In genomic region chr5:41885286-41885685, GRCh38 we compare ENCODE assay signal across 1 cellular context.
TF ChIP-seq lines count a peak whose summit lies in the region.

No MANE protein-coding gene starts in this region.

TF ChIP-seq in K562, 482 proteins besides CTCF, POLR2A, EP300 and RAD21:
- TF ChIP-seq ATF4 (CRISPR knock-in tag; IDR thresholded peaks at IDR 0.05), result no peak
- TF ChIP-seq ARID2 (IDR thresholded peaks at IDR 0.05), result no peak
- no peak for TF ChIP-seq SRSF9 (IDR thresholded peaks at IDR 0.05; ENCODE audit: borderline replicate concordance, low read depth, low read length)
- TF ChIP-seq RFX1 (IDR thresholded peaks at IDR 0.05), result no peak
- TF ChIP-seq NCOA2 (IDR thresholded peaks at IDR 0.05; ENCODE audit: partially characterized antibody in 2 of 2), result no peak
- no peak for TF ChIP-seq DPF2 (IDR thresholded peaks at IDR 0.05)
- no peak for TF ChIP-seq ZNF316 (IDR thresholded peaks at IDR 0.05)
- TF ChIP-seq NFYB (IDR thresholded peaks at IDR 0.05; ENCODE audit: extremely low read depth, insufficient read length), result no peak
- TF ChIP-seq MAZ (CRISPR knock-in tag; conservative IDR thresholded peaks at IDR 0.05 in 1 of 2, IDR thresholded peaks at IDR 0.05 in 1 of 2), result no peak
- TF ChIP-seq ZNF311 (CRISPR knock-in tag; IDR thresholded peaks at IDR 0.05), result no peak
- no peak for TF ChIP-seq NKRF (IDR thresholded peaks at IDR 0.05; ENCODE audit: borderline replicate concordance)
- TF ChIP-seq ZNF263 (CRISPR knock-in tag; IDR thresholded peaks at IDR 0.05; ENCODE audit: borderline replicate concordance), result no peak
- TF ChIP-seq POLR2AphosphoS5 (IDR thresholded peaks at IDR 0.05; ENCODE audit: control insufficient read depth, insufficient read depth, low read depth, low read length), result no peak
- TF ChIP-seq RFX5 (IDR thresholded peaks at IDR 0.05; ENCODE audit: low read depth, low read length), result no peak
- TF ChIP-seq ETS1 (conservative IDR thresholded peaks at IDR 0.05; ENCODE audit: control insufficient read depth, low read depth, low read length), result no peak
- no peak for TF ChIP-seq NR1H2 (CRISPR knock-in tag; IDR thresholded peaks at IDR 0.05)
- no peak for TF ChIP-seq ZNF431 (CRISPR knock-in tag; IDR thresholded peaks at IDR 0.05)
- no peak for TF ChIP-seq TAF7 (tag; IDR thresholded peaks at IDR 0.05)
TF ChIP-seq in K562: peak in this region for 0.
